In genomic region chr5:150815010-150815409, GRCh38 we compare ENCODE assay signal across 9 cellular contexts.
"Had no signal": no experiment of that assay in that cellular context is flagged by ENCODE, and none has a peak within 500 bp of the region (broad histone marks: within the 10 kb centered on the region; RNA-seq: fewer than 3 reads in every experiment).

No MANE protein-coding gene starts in this region.

- ATAC-seq: HCT116, HepG2 had no signal

- H3K4me1 Mint-ChIP-seq: IgD-negative memory B cell had no signal

- H3K27ac Mint-ChIP-seq: HFFc6, IgD-negative memory B cell had no signal

- H3K4me3 Mint-ChIP-seq: HFFc6, IgD-negative memory B cell had no signal

- H3K4me3 ChIP-seq: HAP-1 had no signal

- DNase-seq: GOT3, H7, HFFc6, KBM-7 had no signal

- H3K27ac ChIP-seq: HL-60 had no signal
